In genomic region chr22:50542416-50542927, GRCh38 we compare ENCODE assay signal across 13 cellular contexts. TPM values are rescaled to one million over a fixed set of nuclear protein-coding genes. Genes with fewer than 3 reads are reported as not detected.
DNase-seq lines count a peak whose midpoint lies in the region; ATAC-seq, FAIRE-seq and TF ChIP-seq lines count a peak whose summit lies in the region.
"Had no signal": no experiment of that assay in that cellular context is flagged by ENCODE, and none has a peak within 500 bp of the region (broad histone marks: within the 10 kb centered on the region; RNA-seq: fewer than 3 reads in every experiment).

No MANE protein-coding gene starts in this region.

- H3K27ac ChIP-seq in A549 (peak overlapping the region; percentile 76 to 92; a peak in 4 of 6 replicates), SK-N-MC (0 out of 2 replicates have a peak overlapping the region, but pooled peaks have one; percentile 0), foreskin keratinocyte (peak overlapping the region; percentile 100)

- DNase-seq in A549 (ENCODE audit: low read depth in 1 of 2, low spot score in 1 of 2) (no peak), GM13976 (ENCODE audit: low spot score) (peak; percentile 60), SK-N-MC (ENCODE audit: low read depth, low spot score) (no peak), foreskin keratinocyte (no peak), NCI-H82 (lab: John Stamatoyannopoulos, UW) (no peak), lower leg skin (ENCODE audit: low spot score in 2 of 2) (no peak)
- no peak for DNase-seq in NK-92 treated with Interleukin-12 subunit alpha and Interleukin-12 subunit beta, amount 100 ng/mL, for 24 hours (lab: John Stamatoyannopoulos, UW)
- DNase-seq: central memory CD4-positive, alpha-beta T cell; DND-41; SK-N-SH had no signal

- intact Hi-C loops in lower leg skin (cut with DNase I; ENCODE audit: low total_unique reads), result no loop called here

- H3K9ac ChIP-seq in SK-N-MC (ENCODE audit: insufficient read length), result no peak overlapping the region
- H3K9ac ChIP-seq: SK-N-SH had no signal

- H3K4me2 ChIP-seq in A549, result no peak overlapping the region
- H3K4me2 ChIP-seq: SK-N-SH had no signal

- CTCF ChIA-PET in A549 (lab: Yijun Ruan, JAX), result interaction anchor here (4.5 kb wide), 1 partner anchor 21 kb away, joined by 25 read pairs; the partner anchor contains the start of gene SYCE3

- no peak for TF ChIP-seq RAD21 in A549 (conservative IDR thresholded peaks at IDR 0.05 in 1 of 2, IDR thresholded peaks at IDR 0.05 in 1 of 2)

- POLR2A ChIA-PET in A549 (lab: Yijun Ruan, JAX), result interaction anchor here (1.0 kb wide), 1 partner anchor 10 kb away, joined by 3 read pairs; no protein-coding TSS in a partner anchor

- in situ Hi-C loops in GM13976 (cut with MboI; ENCODE audit: low sequenced_read_pairs, unreplicated experiment), result no loop called here

- peaks cover 16% of the 10 kb centered on the region for H3K27me3 ChIP-seq in foreskin keratinocyte

- H3K4me3 ChIP-seq in A549 (no peak overlapping the region), SK-N-MC (no peak overlapping the region), lower leg skin (ENCODE audit: low read depth, poor library complexity, severe bottlenecking) (no peak overlapping the region)

- no peaks in the 10 kb centered on the region for H3K36me3 ChIP-seq in SK-N-MC (ENCODE audit: insufficient read depth, low read length)

- WGBS in A549 (ENCODE audit: missing lambda C conversion rate), result 90% methylated on average over 19 of the region's 19 CpGs
- WGBS in lower leg skin, 2 donors, result 78 to 90% methylated on average over 19 of the region's 19 CpGs

- H3K4me1 ChIP-seq in A549 (peaks cover 69% of the 10 kb centered on the region), foreskin keratinocyte (peaks cover 28% of the 10 kb centered on the region)

- TF ChIP-seq CTCF in A549 (IDR thresholded peaks at IDR 0.05) (no peak), GM13976 (IDR thresholded peaks at IDR 0.05; ENCODE audit: borderline replicate concordance, control extremely low read depth, extremely low read depth, insufficient read depth, missing control alignments) (no peak), foreskin keratinocyte (conservative IDR thresholded peaks at IDR 0.05) (no peak), lower leg skin (IDR thresholded peaks at IDR 0.05) (no peak)

- H3K9me3 ChIP-seq in A549, result no peaks in the 10 kb centered on the region
- no peaks in the 10 kb centered on the region for H3K9me3 ChIP-seq in SK-N-MC (ENCODE audit: low read depth, low read length)
- H3K9me3 ChIP-seq: SK-N-SH had no signal

- ATAC-seq in A549 (no peak), foreskin keratinocyte (no peak), HG03175 (IDR thresholded peaks at IDR 0.05; ENCODE audit: unreplicated experiment) (no peak)

- TF ChIP-seq POLR2A in A549 (IDR thresholded peaks at IDR 0.05; ENCODE audit: low read length) (no peak), lower leg skin (IDR thresholded peaks at IDR 0.05) (no peak)

- no peak for TF ChIP-seq EP300 in A549 (IDR thresholded peaks at IDR 0.05)

- no peak for FAIRE-seq in A549 (lab: Jason Lieb, UNC)

TF ChIP-seq in A549, 52 proteins besides CTCF, POLR2A, EP300 and RAD21:
- no peak for TF ChIP-seq HOXB13 (CRISPR knock-in tag; IDR thresholded peaks at IDR 0.05; ENCODE audit: low read depth)

RNA-seq across cellular contexts. Expression of gene KLHDC7B, which starts 3.2 kb away (rescaled TPM):
- polyA plus RNA-seq in A549 (2011; rRNA removed) (0.09 and 0.15 TPM in 2 replicates), A549 (2017; fragmentation: RNase III; extraction: RNeasy Plus Mini Kit Qiagen cat#74134 plus additional on column Dnase treatment) (not detected in 3 replicates), foreskin keratinocyte (0.02 TPM in 1 of 2 replicates, not detected in the other)
- 0.01 TPM in 2 replicates for polyA plus RNA-seq in A549 (2012; cell fraction: cytosol; rRNA removed)
- polyA plus RNA-seq in A549 (2012; cell fraction: nucleus; rRNA removed), result 0.02 and 0.04 TPM in 2 replicates
- polyA minus RNA-seq in A549 (2011; rRNA and poly(A)+ RNA removed), result 0.24 and 0.37 TPM in 2 replicates
- total RNA-seq in foreskin keratinocyte (not detected in 2 replicates), lower leg skin (under 1 TPM in 2 of 4 donors, not detected in 2; 0.07 to 0.10 TPM)
- total RNA-seq: subcutaneous adipose tissue had no signal

RNA-seq across cellular contexts. Expression of gene TYMP, which starts 12.7 kb away (rescaled TPM):
- 4.8 and 5.9 TPM in 2 replicates for polyA plus RNA-seq in A549 (2011; rRNA removed)
- 14.8 and 20.2 TPM in 2 replicates for polyA plus RNA-seq in A549 (2012; cell fraction: cytosol; rRNA removed)
- polyA plus RNA-seq in A549 (2012; cell fraction: nucleus; rRNA removed), result 33.3 and 44.0 TPM in 2 replicates
- 9.0 to 11.0 TPM (median 10.6 TPM) in 3 replicates for polyA plus RNA-seq in A549 (2017; fragmentation: RNase III; extraction: RNeasy Plus Mini Kit Qiagen cat#74134 plus additional on column Dnase treatment)
- polyA minus RNA-seq in A549 (2011; rRNA and poly(A)+ RNA removed), result 5.7 and 5.9 TPM in 2 replicates
- total RNA-seq in foreskin keratinocyte, result 46.6 and 56.6 TPM in 2 replicates
- polyA plus RNA-seq in foreskin keratinocyte, result 50.0 and 66.5 TPM in 2 replicates
- total RNA-seq in lower leg skin, result 10 to 100 TPM; 23.6 to 63.3 (median 33.5) TPM

RNA-seq across cellular contexts. Expression of gene SCO2, which starts 17.1 kb away (rescaled TPM):
- 0.37 and 1.9 TPM in 2 replicates for polyA plus RNA-seq in A549 (2011; rRNA removed)
- polyA plus RNA-seq in A549 (2012; cell fraction: cytosol; rRNA removed), result 2.9 and 4.5 TPM in 2 replicates
- polyA plus RNA-seq in A549 (2012; cell fraction: nucleus; rRNA removed), result 3.9 and 5.8 TPM in 2 replicates
- 1.7 to 2.6 TPM (median 2.3 TPM) in 3 replicates for polyA plus RNA-seq in A549 (2017; fragmentation: RNase III; extraction: RNeasy Plus Mini Kit Qiagen cat#74134 plus additional on column Dnase treatment)
- 0.58 TPM in 1 of 2 replicates, not detected in the other for polyA minus RNA-seq in A549 (2011; rRNA and poly(A)+ RNA removed)
- 1.3 and 1.9 TPM in 2 replicates for total RNA-seq in foreskin keratinocyte
- 1.5 and 1.8 TPM in 2 replicates for polyA plus RNA-seq in foreskin keratinocyte
- total RNA-seq in lower leg skin, result 1 to 10 TPM; 1.5 to 9.4 (median 4.4) TPM

RNA-seq across cellular contexts. Expression of gene SYCE3, which starts 20.2 kb away (rescaled TPM):
- polyA plus RNA-seq in A549 (2011; rRNA removed) (0.30 and 0.59 TPM in 2 replicates), A549 (2017; fragmentation: RNase III; extraction: RNeasy Plus Mini Kit Qiagen cat#74134 plus additional on column Dnase treatment) (0.29 to 0.45 TPM in 2 of 3 replicates, not detected in the other), foreskin keratinocyte (0.34 and 0.46 TPM in 2 replicates)
- 0.49 and 0.77 TPM in 2 replicates for polyA plus RNA-seq in A549 (2012; cell fraction: cytosol; rRNA removed)
- not detected in 2 replicates for polyA plus RNA-seq in A549 (2012; cell fraction: nucleus; rRNA removed)
- polyA minus RNA-seq in A549 (2011; rRNA and poly(A)+ RNA removed), result not detected in 2 replicates
- total RNA-seq in foreskin keratinocyte (0.41 TPM in 1 of 2 replicates, not detected in the other), lower leg skin (not detected)
- total RNA-seq: neural crest cell had no signal

RNA-seq across cellular contexts. Expression of gene NCAPH2, which starts 34.4 kb away (rescaled TPM):
- polyA plus RNA-seq in A549 (2011; rRNA removed) (13.9 and 14.3 TPM in 2 replicates), A549 (2017; fragmentation: RNase III; extraction: RNeasy Plus Mini Kit Qiagen cat#74134 plus additional on column Dnase treatment) (27.7 to 29.4 TPM (median 29.1 TPM) in 3 replicates), foreskin keratinocyte (54.9 and 56.9 TPM in 2 replicates)
- 32.0 and 36.0 TPM in 2 replicates for polyA plus RNA-seq in A549 (2012; cell fraction: cytosol; rRNA removed)
- 80.2 and 89.5 TPM in 2 replicates for polyA plus RNA-seq in A549 (2012; cell fraction: nucleus; rRNA removed)
- 22.2 and 25.2 TPM in 2 replicates for polyA minus RNA-seq in A549 (2011; rRNA and poly(A)+ RNA removed)
- total RNA-seq in foreskin keratinocyte (66.6 and 68.4 TPM in 2 replicates), lower leg skin (10 to 100 TPM; 40.7 to 54.3 (median 41.5) TPM)

Comparison
In these comparisons a context has a peak if more than half of its experiments do, and no peak if none do; other contexts are left out.
1. H3K27ac ChIP-seq: peak in every context shown above with its lines; median percentile 100 in foreskin keratinocyte; 84 in A549; 0 in SK-N-MC.